12 cellular contexts compared by ENCODE assay signal in the genomic region with DNA sequence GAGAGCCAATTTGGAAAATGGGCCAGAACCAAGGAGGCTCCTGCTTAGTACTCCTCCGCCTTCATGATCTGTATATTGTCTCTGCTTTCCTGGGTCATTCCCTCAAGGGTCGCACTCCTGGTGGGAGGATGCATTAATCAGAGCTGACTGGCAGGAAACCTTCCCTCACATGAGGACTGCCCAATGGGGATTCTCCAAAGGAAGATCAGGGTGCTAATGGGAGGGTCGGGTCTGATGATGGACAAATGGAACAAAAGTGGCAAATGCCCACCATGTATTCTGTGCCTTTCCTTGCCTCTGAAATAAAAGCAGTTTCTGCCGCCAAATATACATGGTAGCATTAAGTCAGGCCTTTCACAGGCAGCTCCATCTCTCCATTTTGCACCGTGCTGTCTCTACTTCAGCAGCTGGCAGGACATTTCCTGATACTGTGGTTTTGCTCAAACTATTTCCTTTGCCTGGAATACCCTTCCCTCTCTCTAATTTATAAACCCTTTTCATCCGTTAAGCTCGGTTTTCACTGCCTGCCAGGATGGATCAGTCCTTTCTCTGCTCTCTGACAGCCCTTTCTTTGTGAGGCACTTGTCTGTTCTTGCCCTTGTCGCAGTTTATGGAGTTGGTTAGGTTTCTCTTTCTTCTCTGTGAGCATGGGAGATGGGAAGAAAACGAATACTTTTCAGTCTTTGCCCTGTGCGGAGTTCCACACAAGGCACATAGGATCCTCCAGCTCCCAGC. TPM values are rescaled to one million over a fixed set of nuclear protein-coding genes. Genes with fewer than 3 reads are reported as not detected.
DNase-seq lines count a peak whose midpoint lies in the region; ATAC-seq and TF ChIP-seq lines count a peak whose summit lies in the region.
"Had no signal": no experiment of that assay in that cellular context is flagged by ENCODE, and none has a peak within 500 bp of the region (broad histone marks: within the 10 kb centered on the region; RNA-seq: fewer than 3 reads in every experiment).

No MANE protein-coding gene starts in this region.

- H3K4me1 ChIP-seq in suprapubic skin, result peaks cover 73% of the 10 kb centered on the region
- H3K4me1 ChIP-seq in MM.1S (ENCODE audit: low read length), result no peaks in the 10 kb centered on the region; the same call in 1 of the 2 replicates

- H4K20me1 ChIP-seq in MM.1S (ENCODE audit: insufficient read depth, low read length), result peaks cover 89% of the 10 kb centered on the region

- no peak overlapping the region for H3K9ac ChIP-seq in MM.1S (ENCODE audit: low read length)

- peak overlapping the region; percentile 83 for H3K27ac ChIP-seq in suprapubic skin
- no peak overlapping the region for H3K27ac ChIP-seq in MM.1S (ENCODE audit: low read length)

- H3K4me3 Mint-ChIP-seq in activated naive CD4-positive, alpha-beta T cell treated with anti-CD3 and anti-CD28 coated beads, Interleukin-2, amount 50 U/mL, for 24 hours, result peak overlapping the region; percentile 53
- H3K4me3 Mint-ChIP-seq in activated T-helper 17 cell treated with anti-CD3 and anti-CD28 coated beads, Interleukin-2, amount 50 U/mL, for 72 hours, result peak overlapping the region; percentile 8
- H3K4me3 Mint-ChIP-seq in immature natural killer cell, result no peak overlapping the region

- H2AFZ ChIP-seq in MM.1S (ENCODE audit: low read length), result no peak overlapping the region

- H3K4me3 ChIP-seq in suprapubic skin, result no peak overlapping the region
- no peak overlapping the region for H3K4me3 ChIP-seq in MM.1S (ENCODE audit: low read length)

- ATAC-seq in activated T-helper 17 cell treated with anti-CD3 and anti-CD28 coated beads, Interleukin-2, amount 50 U/mL, for 72 hours (replicated peaks), result no peak
- ATAC-seq: Panc1 had no signal

- H3K79me2 ChIP-seq in MM.1S (ENCODE audit: low read length), result peaks cover 97% of the 10 kb centered on the region

- WGBS in suprapubic skin, result 59% methylated on average over 10 of the region's 10 CpGs

- H3K36me3 ChIP-seq in suprapubic skin (no peaks in the 10 kb centered on the region), MM.1S (replicated peaks; ENCODE audit: insufficient read depth, low read length) (peaks cover 15% of the 10 kb centered on the region)

- peaks cover 67% of the 10 kb centered on the region for H3K4me1 Mint-ChIP-seq in activated naive CD4-positive, alpha-beta T cell treated with anti-CD3 and anti-CD28 coated beads, Interleukin-2, amount 50 U/mL, for 24 hours
- H3K4me1 Mint-ChIP-seq in activated T-helper 17 cell treated with anti-CD3 and anti-CD28 coated beads, Interleukin-2, amount 50 U/mL, for 72 hours, result peaks cover 37% of the 10 kb centered on the region
- peaks cover 48 to 58% of the 10 kb centered on the region in 2 donors for H3K4me1 Mint-ChIP-seq in immature natural killer cell

- no peaks in the 10 kb centered on the region for H3K27me3 Mint-ChIP-seq in activated naive CD4-positive, alpha-beta T cell treated with anti-CD3 and anti-CD28 coated beads, Interleukin-2, amount 50 U/mL, for 24 hours
- no peaks in the 10 kb centered on the region for H3K27me3 Mint-ChIP-seq in activated T-helper 17 cell treated with anti-CD3 and anti-CD28 coated beads, Interleukin-2, amount 50 U/mL, for 72 hours
- peaks cover 0 to 2% (median 0%) of the 10 kb centered on the region in 3 donors for H3K27me3 Mint-ChIP-seq in immature natural killer cell (ENCODE audit: low read depth in 3 of 3)

- TF ChIP-seq CTCF in suprapubic skin (IDR thresholded peaks at IDR 0.05) (no peak), MM.1S (IDR thresholded peaks at IDR 0.05; ENCODE audit: low read length) (no peak)

- no peak for TF ChIP-seq POLR2A in suprapubic skin (IDR thresholded peaks at IDR 0.05)

- H3F3A ChIP-seq in MM.1S (ENCODE audit: insufficient read depth, low read length), result 0 out of 2 replicates have a peak, but pooled peaks cover 4% of the 10 kb centered on the region

- H3K9me3 ChIP-seq in suprapubic skin (no peaks in the 10 kb centered on the region), MM.1S (replicated peaks; ENCODE audit: insufficient read depth, low read length) (no peaks in the 10 kb centered on the region)

- peaks cover 8% of the 10 kb centered on the region for H3K36me3 Mint-ChIP-seq in activated naive CD4-positive, alpha-beta T cell treated with anti-CD3 and anti-CD28 coated beads, Interleukin-2, amount 50 U/mL, for 24 hours
- H3K36me3 Mint-ChIP-seq in activated T-helper 17 cell treated with anti-CD3 and anti-CD28 coated beads, Interleukin-2, amount 50 U/mL, for 72 hours (ENCODE audit: low read depth), result peaks cover 70% of the 10 kb centered on the region
- H3K36me3 Mint-ChIP-seq in immature natural killer cell, result peaks cover 0 to 3% (median 0%) of the 10 kb centered on the region in 3 donors

- DNase-seq in activated naive CD4-positive, alpha-beta T cell treated with Interleukin-2 at 50 U/mL for 16 hours, result no peak
- DNase-seq in immature natural killer cell (no peak), suprapubic skin (ENCODE audit: low spot score in 2 of 2) (no peak), GDM1 (lab: John Stamatoyannopoulos, UW) (no peak), MM.1S (no peak), hypothalamus (lab: John Stamatoyannopoulos, UW) (no peak)
- DNase-seq: effector CD4-positive, alpha-beta T cell; hippocampal formation; NCI-H2029 had no signal

- TF ChIP-seq EP300 in suprapubic skin (IDR thresholded peaks at IDR 0.05), result no peak

- peak overlapping the region; percentile 87 for H3K27ac Mint-ChIP-seq in activated naive CD4-positive, alpha-beta T cell treated with anti-CD3 and anti-CD28 coated beads, Interleukin-2, amount 50 U/mL, for 24 hours
- peak overlapping the region; percentile 92 for H3K27ac Mint-ChIP-seq in activated T-helper 17 cell treated with anti-CD3 and anti-CD28 coated beads, Interleukin-2, amount 50 U/mL, for 72 hours
- peak overlapping the region in 5 of 6 donors; percentile 4 to 65 (median 10) for H3K27ac Mint-ChIP-seq in immature natural killer cell

- H3K4me2 ChIP-seq in MM.1S (ENCODE audit: low read depth, low read length), result no peak overlapping the region

- H3K9me2 ChIP-seq in MM.1S (replicated peaks; ENCODE audit: insufficient read depth, low read length), result no peaks in the 10 kb centered on the region

- H3K9me3 Mint-ChIP-seq in activated naive CD4-positive, alpha-beta T cell treated with anti-CD3 and anti-CD28 coated beads, Interleukin-2, amount 50 U/mL, for 24 hours, result no peaks in the 10 kb centered on the region
- H3K9me3 Mint-ChIP-seq in activated T-helper 17 cell treated with anti-CD3 and anti-CD28 coated beads, Interleukin-2, amount 50 U/mL, for 72 hours, result no peaks in the 10 kb centered on the region
- H3K9me3 Mint-ChIP-seq in immature natural killer cell, result no peaks in the 10 kb centered on the region

- H3K27me3 ChIP-seq in suprapubic skin, result no peaks in the 10 kb centered on the region
- H3K27me3 ChIP-seq in MM.1S (replicated peaks; ENCODE audit: insufficient read depth, low read length), result no peaks in the 10 kb centered on the region

RNA-seq across cellular contexts. Expression of a gene that starts 13.5 kb away (rescaled TPM):
- 100 to 1,000 TPM; 126 to 162 TPM for total RNA-seq in activated T-helper 17 cell treated with anti-CD3 and anti-CD28 coated beads, Interleukin-2, amount 50 U/mL, for 72 hours
- 10 to 100 TPM; 16.9 to 40.3 (median 22.9) TPM for polyA plus RNA-seq in immature natural killer cell
- total RNA-seq in suprapubic skin, result 100 to 1,000 TPM in 3 of 4 donors, 10 to 100 TPM in 1; 97.5 to 160 (median 146) TPM

RNA-seq across cellular contexts. Expression of a gene that starts 46.0 kb away (rescaled TPM):
- 10 to 100 TPM; 21.6 to 22.3 TPM for total RNA-seq in activated T-helper 17 cell treated with anti-CD3 and anti-CD28 coated beads, Interleukin-2, amount 50 U/mL, for 72 hours
- polyA plus RNA-seq in immature natural killer cell, result 1 to 10 TPM; 1.8 to 6.6 (median 4.2) TPM
- total RNA-seq in suprapubic skin, result 10 to 100 TPM; 10.1 to 22.0 (median 15.2) TPM

Comparison
In these comparisons a context has a peak if more than half of its experiments do, and no peak if none do; other contexts are left out.
1. H3K27ac Mint-ChIP-seq: peak in every context shown above with its lines; median percentile 92 in activated T-helper 17 cell treated with anti-CD3 and anti-CD28 coated beads, Interleukin-2, amount 50 U/mL, for 72 hours; 87 in activated naive CD4-positive, alpha-beta T cell treated with anti-CD3 and anti-CD28 coated beads, Interleukin-2, amount 50 U/mL, for 24 hours; 10 in immature natural killer cell.
2. H3K4me3 Mint-ChIP-seq: peak in activated naive CD4-positive, alpha-beta T cell treated with anti-CD3 and anti-CD28 coated beads, Interleukin-2, amount 50 U/mL, for 24 hours (single experiment) and activated T-helper 17 cell treated with anti-CD3 and anti-CD28 coated beads, Interleukin-2, amount 50 U/mL, for 72 hours (single experiment); none in immature natural killer cell (0 of 5).